ENCODE assay signal across 28 cellular contexts in the genomic region with DNA sequence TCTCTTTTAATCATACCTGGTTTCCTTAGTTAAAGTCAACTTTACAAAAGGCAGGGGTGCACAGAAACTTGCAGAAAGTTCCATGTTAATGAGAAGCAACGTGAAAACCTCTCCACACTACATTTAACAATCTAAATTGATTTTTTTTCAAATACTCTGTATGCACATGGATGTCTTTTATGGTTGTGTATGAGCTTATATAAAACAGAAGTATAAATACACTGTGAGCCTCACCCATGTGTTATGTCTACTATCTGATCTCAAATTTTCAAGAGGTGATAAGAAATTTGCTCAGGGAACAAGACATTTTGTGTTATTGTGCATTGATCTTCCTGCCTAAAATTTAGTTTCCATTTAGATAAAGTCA.
DNase-seq lines count a peak whose midpoint lies in the region; ATAC-seq, FAIRE-seq and TF ChIP-seq lines count a peak whose summit lies in the region.
"Had no signal": no experiment of that assay in that cellular context is flagged by ENCODE, and none has a peak within 500 bp of the region (broad histone marks: within the 10 kb centered on the region; RNA-seq: fewer than 3 reads in every experiment).

No MANE protein-coding gene starts in this region.

- BruUV-seq in K562 (replicated peaks; lab: Mats Ljungman, UMichigan) = no TSS peak

- TF ChIP-seq EP300 in K562 (IDR thresholded peaks at IDR 0.05; ENCODE audit: low read length) = no peak

- peak overlapping the region; percentile 1; the same call in 1 of the 3 replicates for H3K27ac ChIP-seq in K562 (ENCODE audit: extremely low read depth, low read depth, low read length)
- H3K27ac ChIP-seq: SK-N-MC had no signal

- no peak for TF ChIP-seq POLR2A in K562 (conservative IDR thresholded peaks at IDR 0.05)

- CTCF ChIA-PET in K562 (lab: Yijun Ruan, JAX; ENCODE audit: low intra/inter-chr PET ratio) = no interaction called here

- WGBS in K562 (ENCODE audit: insufficient coverage, low coverage, missing lambda C conversion rate) = 14% methylated on average over 1 of the region's 1 CpG

- no peaks in the 10 kb centered on the region for H4K20me1 ChIP-seq in K562 (replicated peaks; ENCODE audit: control insufficient read depth, insufficient read depth, low read length)

- peak overlapping the region; percentile 72; the same call in 1 of the 2 replicates for H3K4me2 ChIP-seq in K562 (ENCODE audit: insufficient read depth, low read length)
- H3K4me2 ChIP-seq: GM23338 had no signal

- TF ChIP-seq CTCF in K562 (IDR thresholded peaks at IDR 0.05 in 2 of 3, conservative IDR thresholded peaks at IDR 0.05 in 1 of 3; ENCODE audit: insufficient read depth in 2 of 3, low read depth in 1 of 3, low read length in 3 of 3) = no peak

- H3K36me3 ChIP-seq in ES-I3 (ENCODE audit: insufficient read depth, low read length) (no peaks in the 10 kb centered on the region), K562 (ENCODE audit: control insufficient read depth, insufficient read depth, low read length) (no peaks in the 10 kb centered on the region)

- H3K4me1 ChIP-seq in ES-I3 (ENCODE audit: insufficient read depth, low read length) = no peaks in the 10 kb centered on the region
- H3K4me1 ChIP-seq in K562 (replicated peaks in 1 of 2; ENCODE audit: control insufficient read depth in 2 of 2, insufficient read depth in 2 of 2, low read length in 2 of 2) = peaks cover 0 to 4% of the 10 kb centered on the region in 2 experiments; a peak in 1 of 5 replicates

- no peaks in the 10 kb centered on the region for H3K9me1 ChIP-seq in K562 (ENCODE audit: control insufficient read depth, insufficient read depth, low read length)

- H3K4me3 ChIP-seq in K562 = peak overlapping the region; percentile 43
- H3K4me3 ChIP-seq: GM23338, SK-N-MC had no signal

- peak overlapping the region; percentile 81 for H2AFZ ChIP-seq in K562 (ENCODE audit: low read depth, low read length)
- H2AFZ ChIP-seq: GM23338 had no signal

- in situ Hi-C loops in K562 (cut with MboI) (no loop called here), G401 (cut with HindIII; ENCODE audit: low sequenced_read_pairs) (no loop called here)

- DNase-seq in NCI-H748 (lab: John Stamatoyannopoulos, UW; ENCODE audit: unreplicated experiment) = peak; percentile 62
- DNase-seq in K562 (ENCODE audit: extremely low read depth in 1 of 4, low spot score in 3 of 4) = no peak
- DNase-seq in NCI-H1694 treated with DMSO at 0.1 percent for 48 hours (lab: John Stamatoyannopoulos, UW) = no peak
- no peak for DNase-seq in G401 (ENCODE audit: low spot score)
- no peak for DNase-seq in activated CD4-positive, alpha-beta T cell treated with anti-CD3 and anti-CD28 coated beads for 4 hours
- DNase-seq in NAMALWA (ENCODE audit: low spot score) = no peak
- DNase-seq: Calu3; CD8-positive, alpha-beta memory T cell; DMS153; GF-D8; H9; KG1; MM.1S; NCI-H1048; NCI-H1436 treated with DMSO at 0.1 percent for 48 hours; NCI-H1930; NCI-H2107; NCI-H446 treated with DMSO at 0.1 percent for 48 hours; NCI-H526; SIG-M5; SW 1271; T-helper 17 cell had no signal

- ATAC-seq in K562 = peak; percentile 63
- ATAC-seq: GM23338, T-helper 17 cell had no signal

- FAIRE-seq in K562 (lab: Jason Lieb, UNC) = no peak
- FAIRE-seq: GM12891, HTR-8/SVneo, RCC 7860 had no signal

- H3K9ac ChIP-seq in ES-I3 (ENCODE audit: low read depth, low read length) (peak overlapping the region; percentile 42; the same call in 1 of the 2 replicates), K562 (ENCODE audit: insufficient read depth in 1 of 2, low read depth in 2 of 2, low read length in 2 of 2) (peak overlapping the region; percentile 40 to 83; a peak in 3 of 4 replicates)

- POLR2A ChIA-PET in K562 (lab: Yijun Ruan, JAX) = interaction anchor here (1.2 kb wide), 2 partner anchors 21 to 103 kb away, joined by 3 read pairs; no protein-coding TSS in a partner anchor

- no peak for TF ChIP-seq RAD21 in K562 (CRISPR knock-in tag; conservative IDR thresholded peaks at IDR 0.05 in 1 of 2, IDR thresholded peaks at IDR 0.05 in 1 of 2)

- H3K9me3 ChIP-seq in ES-I3 (ENCODE audit: control insufficient read depth, insufficient read depth, low read length) (no peaks in the 10 kb centered on the region), K562 (replicated peaks; ENCODE audit: control insufficient read depth, insufficient read depth, low read depth, low read length) (no peaks in the 10 kb centered on the region)

- peaks cover 5% of the 10 kb centered on the region; the same call in 2 of the 3 replicates for H3K79me2 ChIP-seq in K562 (ENCODE audit: control insufficient read depth, insufficient read depth, low read length)

- H3K27me3 ChIP-seq in K562 (ENCODE audit: control insufficient read depth in 2 of 2, insufficient read depth in 2 of 2, low read length in 2 of 2) = no peaks in the 10 kb centered on the region

- intact Hi-C loops in K562 (cut with micrococcal nuclease) = no loop called here

TF ChIP-seq in K562, 482 proteins besides CTCF, POLR2A, EP300 and RAD21:
- TF ChIP-seq PML (IDR thresholded peaks at IDR 0.05; ENCODE audit: low read length) (no peak), ZNF12 (CRISPR knock-in tag; IDR thresholded peaks at IDR 0.05) (0 out of 2 replicates have a peak, but pooled peaks have one; percentile 6), ZNF507 (tag; conservative IDR thresholded peaks at IDR 0.05) (no peak), POLR2H (tag; IDR thresholded peaks at IDR 0.05; ENCODE audit: low read depth) (0 out of 2 replicates have a peak, but pooled peaks have one; percentile 2), CREB3 (tag; conservative IDR thresholded peaks at IDR 0.05; ENCODE audit: low read depth) (no peak), RNF2 (IDR thresholded peaks at IDR 0.05) (no peak), MAZ (CRISPR knock-in tag; conservative IDR thresholded peaks at IDR 0.05 in 1 of 2, IDR thresholded peaks at IDR 0.05 in 1 of 2) (no peak)
- TF ChIP-seq, protein P1, sequence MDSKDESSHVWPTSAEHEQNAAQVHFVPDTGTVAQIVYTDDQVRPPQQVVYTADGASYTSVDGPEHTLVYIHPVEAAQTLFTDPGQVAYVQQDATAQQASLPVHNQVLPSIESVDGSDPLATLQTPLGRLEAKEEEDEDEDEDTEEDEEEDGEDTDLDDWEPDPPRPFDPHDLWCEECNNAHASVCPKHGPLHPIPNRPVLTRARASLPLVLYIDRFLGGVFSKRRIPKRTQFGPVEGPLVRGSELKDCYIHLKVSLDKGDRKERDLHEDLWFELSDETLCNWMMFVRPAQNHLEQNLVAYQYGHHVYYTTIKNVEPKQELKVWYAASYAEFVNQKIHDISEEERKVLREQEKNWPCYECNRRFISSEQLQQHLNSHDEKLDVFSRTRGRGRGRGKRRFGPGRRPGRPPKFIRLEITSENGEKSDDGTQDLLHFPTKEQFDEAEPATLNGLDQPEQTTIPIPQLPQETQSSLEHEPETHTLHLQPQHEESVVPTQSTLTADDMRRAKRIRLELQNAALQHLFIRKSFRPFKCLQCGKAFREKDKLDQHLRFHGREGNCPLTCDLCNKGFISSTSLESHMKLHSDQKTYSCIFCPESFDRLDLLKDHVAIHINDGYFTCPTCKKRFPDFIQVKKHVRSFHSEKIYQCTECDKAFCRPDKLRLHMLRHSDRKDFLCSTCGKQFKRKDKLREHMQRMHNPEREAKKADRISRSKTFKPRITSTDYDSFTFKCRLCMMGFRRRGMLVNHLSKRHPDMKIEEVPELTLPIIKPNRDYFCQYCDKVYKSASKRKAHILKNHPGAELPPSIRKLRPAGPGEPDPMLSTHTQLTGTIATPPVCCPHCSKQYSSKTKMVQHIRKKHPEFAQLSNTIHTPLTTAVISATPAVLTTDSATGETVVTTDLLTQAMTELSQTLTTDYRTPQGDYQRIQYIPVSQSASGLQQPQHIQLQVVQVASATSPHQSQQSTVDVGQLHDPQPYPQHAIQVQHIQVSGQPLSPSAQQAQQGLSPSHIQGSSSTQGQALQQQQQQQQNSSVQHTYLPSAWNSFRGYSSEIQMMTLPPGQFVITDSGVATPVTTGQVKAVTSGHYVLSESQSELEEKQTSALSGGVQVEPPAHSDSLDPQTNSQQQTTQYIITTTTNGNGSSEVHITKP (IDR thresholded peaks at IDR 0.05; ENCODE audit: partially characterized antibody) = peak; percentile 85
TF ChIP-seq in K562: peak in this region for 3.
